In genomic region chr6:52881996-52882841, GRCh38 we compare ENCODE assay signal across 1 cellular context.
TF ChIP-seq lines count a peak whose summit lies in the region.

No MANE protein-coding gene starts in this region.

TF ChIP-seq in GM23338, 12 proteins besides CTCF, POLR2A, EP300 and RAD21 (continued from another document):
- TF ChIP-seq ZNF462 (CRISPR knock-in tag; IDR thresholded peaks at IDR 0.05) (no peak), EZH2 (IDR thresholded peaks at IDR 0.05; ENCODE audit: low read depth, unreplicated experiment) (no peak), ZNF331 (CRISPR knock-in tag; IDR thresholded peaks at IDR 0.05; ENCODE audit: low read depth) (no peak), NANOG (IDR thresholded peaks at IDR 0.05; ENCODE audit: borderline replicate concordance) (no peak), EZH2phosphoT487 (IDR thresholded peaks at IDR 0.05; ENCODE audit: unreplicated experiment) (no peak), POLR2AphosphoS5 (IDR thresholded peaks at IDR 0.05; ENCODE audit: low read depth) (no peak), REST (IDR thresholded peaks at IDR 0.05; ENCODE audit: unreplicated experiment) (no peak), ZNF114 (CRISPR knock-in tag; IDR thresholded peaks at IDR 0.05) (no peak)
TF ChIP-seq in GM23338: peak in this region for 0.
